15 cellular contexts compared by ENCODE assay signal in genomic region chr6:143674466-143675114, GRCh38. TPM values are rescaled to one million over a fixed set of nuclear protein-coding genes. Genes with fewer than 3 reads are reported as not detected.
DNase-seq lines count a peak whose midpoint lies in the region; ATAC-seq, FAIRE-seq and TF ChIP-seq lines count a peak whose summit lies in the region.
"Had no signal": no experiment of that assay in that cellular context is flagged by ENCODE, and none has a peak within 500 bp of the region (broad histone marks: within the 10 kb centered on the region; RNA-seq: fewer than 3 reads in every experiment).

No MANE protein-coding gene starts in this region.

- no peaks in the 10 kb centered on the region for H3K27me3 Mint-ChIP-seq in astrocyte (ENCODE audit: low read depth, unreplicated experiment)
- H3K27me3 Mint-ChIP-seq in type B pancreatic cell: no peaks in the 10 kb centered on the region

- peak; percentile 51 for DNase-seq in NCI-H82 (lab: John Stamatoyannopoulos, UW)
- DNase-seq in NCI-H82 treated with DMSO at 0.1 percent for 48 hours (lab: John Stamatoyannopoulos, UW; ENCODE audit: unreplicated experiment): no peak
- no peak for DNase-seq in astrocyte (ENCODE audit: low read depth)
- DNase-seq in left lung: no peak
- no peak for DNase-seq in type B pancreatic cell (ENCODE audit: extremely low spot score, unreplicated experiment)
- no peak for DNase-seq in mesenteric fat pad (ENCODE audit: low spot score)
- no peak for DNase-seq in AML-193 (lab: John Stamatoyannopoulos, UW)
- no peak for DNase-seq in effector CD4-positive, alpha-beta T cell
- DNase-seq: 8988T; activated CD4-positive, CD25-positive, alpha-beta regulatory T cell treated with anti-CD3 and anti-CD28 coated beads, Interleukin-2, amount 50 U/mL, for 72 hours; activated T-cell treated with anti-CD3 and anti-CD28 coated beads for 4 hours; dermis blood vessel endothelial cell; gastrocnemius medialis had no signal

- H3K4me1 ChIP-seq in astrocyte (ENCODE audit: insufficient read depth, low read length): peaks cover 17% of the 10 kb centered on the region
- peaks cover 7 to 39% of the 10 kb centered on the region in 2 donors for H3K4me1 ChIP-seq in left lung

- no peak overlapping the region for H2AFZ ChIP-seq in astrocyte (ENCODE audit: low read depth, low read length)

- peak overlapping the region; percentile 60 for H3K27ac Mint-ChIP-seq in astrocyte (ENCODE audit: unreplicated experiment)
- peak overlapping the region; percentile 99 for H3K27ac Mint-ChIP-seq in type B pancreatic cell

- peak overlapping the region; percentile 37 for H3K9ac ChIP-seq in astrocyte (ENCODE audit: low read length)

- H3K36me3 ChIP-seq in astrocyte (ENCODE audit: insufficient read depth, low read length): no peaks in the 10 kb centered on the region
- H3K36me3 ChIP-seq in left lung: no peaks in the 10 kb centered on the region
- H3K36me3 ChIP-seq: gastrocnemius medialis had no signal

- TF ChIP-seq CTCF in astrocyte (IDR thresholded peaks at IDR 0.05; ENCODE audit: insufficient read depth, low read depth, low read length) (no peak), left lung (IDR thresholded peaks at IDR 0.05) (no peak), type B pancreatic cell (conservative IDR thresholded peaks at IDR 0.05) (no peak)

- H3K4me1 Mint-ChIP-seq in astrocyte (ENCODE audit: low read depth, unreplicated experiment) (peaks cover 23% of the 10 kb centered on the region), type B pancreatic cell (ENCODE audit: unreplicated experiment) (peaks cover 44% of the 10 kb centered on the region)

- H4K20me1 ChIP-seq in astrocyte (ENCODE audit: insufficient read depth, low read length): no peaks in the 10 kb centered on the region

- H3K27ac ChIP-seq in astrocyte (ENCODE audit: low read depth, low read length): peak overlapping the region; percentile 74
- peak overlapping the region; percentile 53 to 56 for H3K27ac ChIP-seq in left lung
- H3K27ac ChIP-seq: HL-60 had no signal

- H3K4me2 ChIP-seq in astrocyte (ENCODE audit: low read length): peak overlapping the region; percentile 55

- peak; percentile 17 for FAIRE-seq in astrocyte (lab: Jason Lieb, UNC)
- FAIRE-seq: D721Med had no signal

- H3K4me3 ChIP-seq in astrocyte (ENCODE audit: insufficient read depth, low read depth, low read length) (no peak overlapping the region), left lung (no peak overlapping the region)
- H3K4me3 ChIP-seq: gastrocnemius medialis had no signal

- H3K9me3 Mint-ChIP-seq in astrocyte (ENCODE audit: unreplicated experiment) (peaks cover 2% of the 10 kb centered on the region), type B pancreatic cell (peaks cover 6% of the 10 kb centered on the region)

- no peaks in the 10 kb centered on the region for H3K36me3 Mint-ChIP-seq in astrocyte (ENCODE audit: low read depth, unreplicated experiment)
- H3K36me3 Mint-ChIP-seq in type B pancreatic cell: no peaks in the 10 kb centered on the region

- ATAC-seq in left lung: no peak
- ATAC-seq: gastrocnemius medialis had no signal

- H3K4me3 Mint-ChIP-seq in astrocyte (ENCODE audit: unreplicated experiment): no peak overlapping the region
- peak overlapping the region; percentile 67 for H3K4me3 Mint-ChIP-seq in type B pancreatic cell

- H3K27me3 ChIP-seq in astrocyte (ENCODE audit: insufficient read depth, low read length): no peaks in the 10 kb centered on the region
- H3K27me3 ChIP-seq in left lung: no peaks in the 10 kb centered on the region
- H3K27me3 ChIP-seq: gastrocnemius medialis had no signal

- intact Hi-C loops in left lung (cut with DNase I): no loop called here

- no peaks in the 10 kb centered on the region for H3K9me3 ChIP-seq in astrocyte (ENCODE audit: insufficient read depth, low read depth, low read length)
- no peaks in the 10 kb centered on the region for H3K9me3 ChIP-seq in left lung
- H3K9me3 ChIP-seq: gastrocnemius medialis had no signal

- peaks cover 14% of the 10 kb centered on the region for H3K79me2 ChIP-seq in astrocyte (ENCODE audit: insufficient read depth, low read length)

RNA-seq across cellular contexts. Expression of gene PHACTR2, which starts 3.2 kb away (rescaled TPM):
- 32.7 and 44.7 TPM in 2 replicates for total RNA-seq in astrocyte
- 10 to 100 TPM; 67.0 to 71.1 TPM for total RNA-seq in left lung
- 59.2 and 69.9 TPM in 2 replicates for total RNA-seq in type B pancreatic cell (ENCODE audit: low replicate concordance)
- total RNA-seq in mesenteric fat pad: 67.4 TPM
